In genomic region chr17:15999141-15999973, GRCh38 we compare ENCODE assay signal across 8 cellular contexts. TPM values are rescaled to one million over a fixed set of nuclear protein-coding genes. Genes with fewer than 3 reads are reported as not detected.
A peak's percentile ranks its signal among the peaks of the same experiment; 100 is the strongest.
DNase-seq lines count a peak whose midpoint lies in the region; ATAC-seq and TF ChIP-seq lines count a peak whose summit lies in the region.

TTC19 (plus strand) TSS chr17:15999824; CDS start chr17:15999849, 25 bp downstream.
A gene with protein sequence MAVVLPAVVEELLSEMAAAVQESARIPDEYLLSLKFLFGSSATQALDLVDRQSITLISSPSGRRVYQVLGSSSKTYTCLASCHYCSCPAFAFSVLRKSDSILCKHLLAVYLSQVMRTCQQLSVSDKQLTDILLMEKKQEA (minus strand): TSS chr17:15999704. CDS start chr17:15999594, 110 bp downstream.

- DNase-seq in CD14-positive monocyte (ENCODE audit: low spot score) (peak; percentile 96), NCI-H69 (lab: John Stamatoyannopoulos, UW) (peak; percentile 94), cortex of kidney (lab: John Stamatoyannopoulos, UW) (peak; percentile 69), left kidney (ENCODE audit: low read depth, low spot score) (peak; percentile 98)
- DNase-seq in activated CD4-positive, alpha-beta T cell treated with anti-CD3 and anti-CD28 coated beads, Interleukin-2, amount 50 U/mL, for 1 hour = peak; percentile 89
- DNase-seq in stimulated activated CD4-positive, alpha-beta T cell treated with anti-CD3 and anti-CD28 coated beads, Interleukin-1b, Interleukin-23, amount 100 ng/mL, for 48 hours = peak; percentile 94

- peaks cover 0 to 5% (median 0%) of the 10 kb centered on the region in 7 donors for H3K9me3 Mint-ChIP-seq in CD14-positive monocyte

- peaks cover 35 to 41% of the 10 kb centered on the region in 2 donors for H3K36me3 Mint-ChIP-seq in CD14-positive monocyte

- H3K4me1 Mint-ChIP-seq in CD14-positive monocyte = peaks cover 61% of the 10 kb centered on the region

- peak within 1 kb of the TSS; percentile 98 to 99 (median 99) for H3K27ac Mint-ChIP-seq in CD14-positive monocyte

- H3K27me3 Mint-ChIP-seq in CD14-positive monocyte (ENCODE audit: low read depth in 3 of 3) = peaks cover 0 to 3% (median 2%) of the 10 kb centered on the region in 3 donors

- peak; percentile 95 for ATAC-seq in GM19372 (IDR thresholded peaks at IDR 0.05; ENCODE audit: low read depth, unreplicated experiment)
- ATAC-seq in HG03521 (IDR thresholded peaks at IDR 0.05; ENCODE audit: unreplicated experiment) = peak; percentile 89

- intact Hi-C loops in CD14-positive monocyte (cut with micrococcal nuclease) = loop anchor here (2.0 to 5.0 kb wide), 7 partner anchors 47 to 737 kb away; partner anchors contain the start of gene ADORA2B (in 1 of the 2)

- TF ChIP-seq CTCF in CD14-positive monocyte (IDR thresholded peaks at IDR 0.05) = no peak

- H3K4me3 Mint-ChIP-seq in CD14-positive monocyte = peak within 1 kb of the TSS; percentile 89 to 97

RNA-seq across cellular contexts. Expression of gene TTC19, which starts in this region (rescaled TPM):
- 10 to 100 TPM; 20.6 to 22.2 TPM for polyA plus RNA-seq in CD14-positive monocyte

RNA-seq across cellular contexts. Expression of the second gene that starts in this region (rescaled TPM):
- polyA plus RNA-seq in CD14-positive monocyte = 10 to 100 TPM; 67.1 to 70.1 TPM

Comparison
In these comparisons a context has a peak if more than half of its experiments do, and no peak if none do; other contexts are left out.
1. Peak in every context shown above with its lines: DNase-seq and ATAC-seq.